24 cellular contexts compared by ENCODE assay signal in the genomic region with DNA sequence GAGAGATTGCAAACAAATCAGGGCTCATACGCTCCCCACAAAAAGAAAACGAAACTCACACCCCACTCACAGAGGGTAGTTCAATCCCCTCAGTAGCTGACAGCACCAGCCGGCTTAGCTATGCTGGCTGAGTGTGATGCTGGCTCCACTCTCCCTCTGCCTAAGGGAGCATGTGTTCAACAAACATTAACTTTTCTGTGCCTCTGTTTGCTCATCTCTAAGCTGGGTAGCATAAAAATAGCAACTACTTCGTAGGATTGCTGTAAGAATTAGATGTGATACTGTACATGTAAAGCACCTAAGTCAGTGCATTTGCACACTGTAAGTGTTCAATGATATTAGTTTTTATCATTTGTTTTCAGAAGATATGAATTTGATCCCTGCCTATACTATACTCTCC.
"Had no signal": no experiment of that assay in that cellular context is flagged by ENCODE, and none has a peak within 500 bp of the region (broad histone marks: within the 10 kb centered on the region; RNA-seq: fewer than 3 reads in every experiment).

No MANE protein-coding gene starts in this region.

- H3K27ac Mint-ChIP-seq: activated CD4-positive, alpha-beta T cell treated with anti-CD3 and anti-CD28 coated beads for 36 hours; activated CD8-positive, alpha-beta T cell treated with anti-CD3 and anti-CD28 coated beads, Interleukin-2, amount 10 ng/mL, durations not matched to agents 7 days and 5 days; activated naive CD8-positive, alpha-beta T cell treated with anti-CD3 and anti-CD28 coated beads, Interleukin-2, amount 10 ng/mL, durations not matched to agents 7 days and 5 days had no signal

- H3K4me3 Mint-ChIP-seq: activated CD4-positive, alpha-beta T cell treated with anti-CD3 and anti-CD28 coated beads for 36 hours; activated CD8-positive, alpha-beta T cell treated with anti-CD3 and anti-CD28 coated beads, Interleukin-2, amount 10 ng/mL, durations not matched to agents 7 days and 5 days; activated naive CD8-positive, alpha-beta T cell treated with anti-CD3 and anti-CD28 coated beads, Interleukin-2, amount 10 ng/mL, durations not matched to agents 7 days and 5 days; brain; naive B cell; neural crest cell; T-helper 2 cell treated with Interferon-gamma antibody and Interleukin-4, amounts not matched to agents 5 μg/mL and 100 μg/mL, for 36 hours had no signal

- FAIRE-seq: endothelial cell of umbilical vein, keratinocyte had no signal

- H3K27me3 Mint-ChIP-seq: activated CD4-positive, alpha-beta T cell treated with anti-CD3 and anti-CD28 coated beads for 36 hours; activated naive CD8-positive, alpha-beta T cell treated with anti-CD3 and anti-CD28 coated beads, Interleukin-2, amount 10 ng/mL, durations not matched to agents 7 days and 5 days; naive B cell had no signal

- ATAC-seq: activated CD4-positive, alpha-beta T cell treated with anti-CD3 and anti-CD28 coated beads for 36 hours; activated CD8-positive, alpha-beta T cell treated with anti-CD3 and anti-CD28 coated beads, Interleukin-2, amount 10 ng/mL, durations not matched to agents 7 days and 5 days; gastroesophageal sphincter had no signal

- DNase-seq: activated CD4-positive, alpha-beta T cell treated with anti-CD3 and anti-CD28 coated beads for 36 hours; activated CD4-positive, CD25-positive, alpha-beta regulatory T cell; activated CD8-positive, alpha-beta T cell treated with anti-CD3 and anti-CD28 coated beads, Interleukin-2, amount 10 ng/mL, durations not matched to agents 7 days and 5 days; activated effector memory CD4-positive, alpha-beta T cell treated with Interleukin-2 at 50 U/mL for 16 hours; activated naive CD4-positive, alpha-beta T cell treated with Interleukin-2 at 50 U/mL for 16 hours; activated naive CD8-positive, alpha-beta T cell treated with anti-CD3 and anti-CD28 coated beads, Interleukin-2, amount 10 ng/mL, durations not matched to agents 7 days and 5 days; cortex of kidney; left cardiac atrium; left ventricle myocardium superior; naive B cell; occipital lobe; psoas muscle; stimulated activated CD4-positive, alpha-beta T cell treated with anti-CD3 and anti-CD28 coated beads, Interleukin-1b, Interleukin-23, amount 100 ng/mL, for 48 hours; stimulated activated naive CD4-positive, alpha-beta T cell treated with Interleukin-2 at 50 U/mL for 16 hours; T-helper 1 cell; testis; transverse colon; uterus had no signal

- H3K36me3 Mint-ChIP-seq: brain, naive B cell had no signal
